In genomic region chr2:217622205-217622621, GRCh38 we compare ENCODE assay signal across 11 cellular contexts.
DNase-seq lines count a peak whose midpoint lies in the region; ATAC-seq and TF ChIP-seq lines count a peak whose summit lies in the region.
"Had no signal": no experiment of that assay in that cellular context is flagged by ENCODE, and none has a peak within 500 bp of the region (broad histone marks: within the 10 kb centered on the region; RNA-seq: fewer than 3 reads in every experiment).

No MANE protein-coding gene starts in this region.

- H3K9me3 ChIP-seq in endodermal cell (ENCODE audit: control insufficient read depth, low read length), result no peaks in the 10 kb centered on the region

- peak overlapping the region; percentile 92 for H3K27ac ChIP-seq in endodermal cell (ENCODE audit: low read depth, low read length)

- H3K4me3 Mint-ChIP-seq in endodermal cell, result no peak overlapping the region
- peak overlapping the region; percentile 25 for H3K4me3 Mint-ChIP-seq in mesothelial cell of epicardium
- H3K4me3 Mint-ChIP-seq: activated naive CD4-positive, alpha-beta T cell treated with anti-CD3 and anti-CD28 coated beads, Interleukin-2, amount 50 U/mL, for 24 hours; CD14-positive monocyte; naive B cell had no signal

- H3K9me3 Mint-ChIP-seq in endodermal cell, result no peaks in the 10 kb centered on the region
- no peaks in the 10 kb centered on the region for H3K9me3 Mint-ChIP-seq in mesothelial cell of epicardium
- H3K9me3 Mint-ChIP-seq: activated naive CD4-positive, alpha-beta T cell treated with anti-CD3 and anti-CD28 coated beads, Interleukin-2, amount 50 U/mL, for 24 hours had no signal

- H3K4me3 ChIP-seq in endodermal cell (ENCODE audit: low read length), result peak overlapping the region; percentile 7

- H3K27me3 ChIP-seq in endodermal cell (ENCODE audit: control insufficient read depth, insufficient read depth, low read length, poor library complexity, severe bottlenecking), result no peaks in the 10 kb centered on the region

- 0 to 28% methylated on average over 1 to 4 of the region's 5 CpGs for WGBS in endodermal cell (ENCODE audit: insufficient coverage in 1 of 2, insufficient read length in 1 of 2), 2 experiments

- TF ChIP-seq CTCF in endodermal cell (conservative IDR thresholded peaks at IDR 0.05), result no peak
- no peak for TF ChIP-seq CTCF in mesothelial cell of epicardium (IDR thresholded peaks at IDR 0.05; ENCODE audit: unreplicated experiment)

- H3K27ac Mint-ChIP-seq in endodermal cell (peak overlapping the region; percentile 87), mesothelial cell of epicardium (peak overlapping the region; percentile 95)
- H3K27ac Mint-ChIP-seq: activated naive CD4-positive, alpha-beta T cell treated with anti-CD3 and anti-CD28 coated beads, Interleukin-2, amount 50 U/mL, for 24 hours; CD14-positive monocyte; naive B cell had no signal

- H3K4me1 ChIP-seq in endodermal cell (ENCODE audit: control insufficient read depth, insufficient read depth, low read length), result peaks cover 12% of the 10 kb centered on the region

- peaks cover 23% of the 10 kb centered on the region for H3K4me1 Mint-ChIP-seq in endodermal cell
- peaks cover 74% of the 10 kb centered on the region for H3K4me1 Mint-ChIP-seq in mesothelial cell of epicardium
- H3K4me1 Mint-ChIP-seq: activated naive CD4-positive, alpha-beta T cell treated with anti-CD3 and anti-CD28 coated beads, Interleukin-2, amount 50 U/mL, for 24 hours; CD14-positive monocyte; naive B cell had no signal

- H3K36me3 Mint-ChIP-seq in endodermal cell (ENCODE audit: low read depth) (no peaks in the 10 kb centered on the region), mesothelial cell of epicardium (no peaks in the 10 kb centered on the region)
- H3K36me3 Mint-ChIP-seq: activated naive CD4-positive, alpha-beta T cell treated with anti-CD3 and anti-CD28 coated beads, Interleukin-2, amount 50 U/mL, for 24 hours; CD14-positive monocyte; naive B cell had no signal

- peak overlapping the region; percentile 48 for H3K9ac ChIP-seq in endodermal cell (ENCODE audit: extremely low read depth, low read length, poor library complexity, severe bottlenecking)

- H3K36me3 ChIP-seq in endodermal cell (ENCODE audit: control insufficient read depth, insufficient read depth, low read length), result no peaks in the 10 kb centered on the region

- DNase-seq in AG08395 (ENCODE audit: low spot score) (peak; percentile 32), NCI-H146 treated with DMSO at 0.1 percent for 48 hours (lab: John Stamatoyannopoulos, UW; ENCODE audit: unreplicated experiment) (peak; percentile 23), endodermal cell (peak; percentile 81), mesothelial cell of epicardium (ENCODE audit: low spot score in 2 of 2, unreplicated experiment in 2 of 2) (no peak), NCI-H1694 (lab: John Stamatoyannopoulos, UW) (no peak), GM19240 (ENCODE audit: insufficient read length, low spot score) (no peak)
- no peak for DNase-seq in effector CD4-positive, alpha-beta T cell
- DNase-seq: naive B cell had no signal

- no peak for ATAC-seq in HG03039 (IDR thresholded peaks at IDR 0.05; ENCODE audit: unreplicated experiment)

- H3K27me3 Mint-ChIP-seq in endodermal cell (ENCODE audit: insufficient read depth) (no peaks in the 10 kb centered on the region), mesothelial cell of epicardium (ENCODE audit: low read depth) (no peaks in the 10 kb centered on the region)
- H3K27me3 Mint-ChIP-seq: activated naive CD4-positive, alpha-beta T cell treated with anti-CD3 and anti-CD28 coated beads, Interleukin-2, amount 50 U/mL, for 24 hours had no signal

Comparison
In these comparisons a context has a peak if more than half of its experiments do, and no peak if none do; other contexts are left out.
1. DNase-seq: peak in AG08395 (single experiment), NCI-H146 treated with DMSO at 0.1 percent for 48 hours (single experiment) and endodermal cell (single experiment); none in mesothelial cell of epicardium (0 of 2), NCI-H1694 (single experiment), effector CD4-positive, alpha-beta T cell (single experiment) and GM19240 (single experiment).